2 cellular contexts compared by ENCODE assay signal in genomic region chr4:137125011-137125410, GRCh38.
TF ChIP-seq lines count a peak whose summit lies in the region.

No MANE protein-coding gene starts in this region.

TF ChIP-seq in HCT116, 20 proteins besides CTCF, POLR2A, EP300 and RAD21 (continued from another document):
- no peak for TF ChIP-seq EGR1 (IDR thresholded peaks at IDR 0.05; ENCODE audit: low read depth)
- no peak for TF ChIP-seq EZH2phosphoT487 (IDR thresholded peaks at IDR 0.05; ENCODE audit: borderline replicate concordance)
- no peak for TF ChIP-seq ZFX (IDR thresholded peaks at IDR 0.05)
- no peak for TF ChIP-seq POLR2AphosphoS5 (IDR thresholded peaks at IDR 0.05; ENCODE audit: low read depth, low read length)
- no peak for TF ChIP-seq ELF1 (IDR thresholded peaks at IDR 0.05; ENCODE audit: borderline replicate concordance, low read depth)
- TF ChIP-seq SP1 (IDR thresholded peaks at IDR 0.05; ENCODE audit: low read depth): no peak
- TF ChIP-seq, protein P1, sequence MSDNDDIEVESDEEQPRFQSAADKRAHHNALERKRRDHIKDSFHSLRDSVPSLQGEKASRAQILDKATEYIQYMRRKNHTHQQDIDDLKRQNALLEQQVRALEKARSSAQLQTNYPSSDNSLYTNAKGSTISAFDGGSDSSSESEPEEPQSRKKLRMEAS (IDR thresholded peaks at IDR 0.05): no peak
- TF ChIP-seq FOSL1 (IDR thresholded peaks at IDR 0.05; ENCODE audit: low read depth): no peak
- no peak for TF ChIP-seq REST (IDR thresholded peaks at IDR 0.05; ENCODE audit: low read depth)
- no peak for TF ChIP-seq SRF (IDR thresholded peaks at IDR 0.05; ENCODE audit: low read depth)
- TF ChIP-seq TCF7L2 (IDR thresholded peaks at IDR 0.05; ENCODE audit: borderline replicate concordance, extremely low read depth, insufficient read depth, insufficient read length): no peak
- TF ChIP-seq EZH2 (IDR thresholded peaks at IDR 0.05): no peak
- TF ChIP-seq CEBPB (IDR thresholded peaks at IDR 0.05; ENCODE audit: low read depth): no peak
- no peak for TF ChIP-seq JUND (IDR thresholded peaks at IDR 0.05)
- TF ChIP-seq, protein P2, sequence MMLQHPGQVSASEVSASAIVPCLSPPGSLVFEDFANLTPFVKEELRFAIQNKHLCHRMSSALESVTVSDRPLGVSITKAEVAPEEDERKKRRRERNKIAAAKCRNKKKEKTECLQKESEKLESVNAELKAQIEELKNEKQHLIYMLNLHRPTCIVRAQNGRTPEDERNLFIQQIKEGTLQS (IDR thresholded peaks at IDR 0.05): no peak
TF ChIP-seq in HCT116: peak in this region for 0.

TF ChIP-seq in SK-N-SH, 30 proteins besides CTCF, POLR2A, EP300 and RAD21 (continued from another document):
- TF ChIP-seq REST (IDR thresholded peaks at IDR 0.05; ENCODE audit: low read depth, low read length): no peak
- no peak for TF ChIP-seq GABPA (IDR thresholded peaks at IDR 0.05; ENCODE audit: low read depth)
- TF ChIP-seq JUND (IDR thresholded peaks at IDR 0.05): no peak
- no peak for TF ChIP-seq FOXM1 (IDR thresholded peaks at IDR 0.05; ENCODE audit: low read depth)
TF ChIP-seq in SK-N-SH: peak in this region for 0.
